ENCODE assay signal across 1 cellular context in genomic region chr10:84308481-84309304, GRCh38.
TF ChIP-seq lines count a peak whose summit lies in the region.

No MANE protein-coding gene starts in this region.

TF ChIP-seq in HepG2, 621 proteins besides CTCF, POLR2A, EP300 and RAD21 (continued from another document):
- TF ChIP-seq PREB (CRISPR knock-in tag; IDR thresholded peaks at IDR 0.05) (no peak), MAFG (CRISPR knock-in tag; IDR thresholded peaks at IDR 0.05) (no peak), NFE2L2 (IDR thresholded peaks at IDR 0.05; ENCODE audit: low read length) (no peak), ZNF761 (CRISPR knock-in tag; conservative IDR thresholded peaks at IDR 0.05) (no peak)
